ENCODE assay signal across 13 cellular contexts in genomic region chr9:113712053-113712452, GRCh38.
DNase-seq lines count a peak whose midpoint lies in the region; ATAC-seq and TF ChIP-seq lines count a peak whose summit lies in the region.
"Had no signal": no experiment of that assay in that cellular context is flagged by ENCODE, and none has a peak within 500 bp of the region (broad histone marks: within the 10 kb centered on the region; RNA-seq: fewer than 3 reads in every experiment).

No MANE protein-coding gene starts in this region.

- peaks cover 0 to 8% of the 10 kb centered on the region in 2 donors for H3K9me3 ChIP-seq in right atrium auricular region

- H3K4me1 Mint-ChIP-seq in type B pancreatic cell (ENCODE audit: unreplicated experiment), result peaks cover 4% of the 10 kb centered on the region

- DNase-seq in Right ventricle myocardium superior (no peak), right atrium auricular region (ENCODE audit: low spot score) (no peak), fibroblast of pulmonary artery (ENCODE audit: low read depth) (peak; percentile 9), type B pancreatic cell (ENCODE audit: extremely low spot score, unreplicated experiment) (peak; percentile 1), NCI-H510A (lab: John Stamatoyannopoulos, UW) (no peak), NK-92 (lab: John Stamatoyannopoulos, UW; ENCODE audit: unreplicated experiment) (no peak)
- DNase-seq in activated naive CD4-positive, alpha-beta T cell treated with anti-CD3 and anti-CD28 coated beads, Interleukin-2, amount 50 U/mL, for 72 hours (ENCODE audit: low spot score in 2 of 2), result no peak
- DNase-seq: activated T-cell treated with anti-CD3 and anti-CD28 coated beads, Interleukin-2, amount 50 U/mL, for 48 hours; islet precursor cell; SHP77 treated with DMSO at 0.1 percent for 48 hours had no signal

- peaks cover 6% of the 10 kb centered on the region for H3K9me3 Mint-ChIP-seq in type B pancreatic cell
- peaks cover 7% of the 10 kb centered on the region in 2 donors for H3K9me3 Mint-ChIP-seq in activated naive CD4-positive, alpha-beta T cell treated with anti-CD3 and anti-CD28 coated beads, Interleukin-2, amount 50 U/mL, for 72 hours

- peaks cover 3% of the 10 kb centered on the region for H3K36me3 Mint-ChIP-seq in type B pancreatic cell
- H3K36me3 Mint-ChIP-seq in activated naive CD4-positive, alpha-beta T cell treated with anti-CD3 and anti-CD28 coated beads, Interleukin-2, amount 50 U/mL, for 72 hours, result peaks cover 5 to 6% of the 10 kb centered on the region in 2 donors

- no peaks in the 10 kb centered on the region for H3K36me3 ChIP-seq in right atrium auricular region
- H3K36me3 ChIP-seq: esophagus muscularis mucosa had no signal

- intact Hi-C loops in Right ventricle myocardium superior (cut with DNase I), result no loop called here

- TF ChIP-seq CTCF in right atrium auricular region (IDR thresholded peaks at IDR 0.05) (no peak), VCaP (conservative IDR thresholded peaks at IDR 0.05) (no peak), fibroblast of pulmonary artery (IDR thresholded peaks at IDR 0.05; ENCODE audit: low read length, missing control alignments) (no peak), type B pancreatic cell (conservative IDR thresholded peaks at IDR 0.05) (no peak)

- H3K27ac Mint-ChIP-seq in type B pancreatic cell, result no peak overlapping the region
- H3K27ac Mint-ChIP-seq in activated naive CD4-positive, alpha-beta T cell treated with anti-CD3 and anti-CD28 coated beads, Interleukin-2, amount 50 U/mL, for 72 hours, result no peak overlapping the region
- H3K27ac Mint-ChIP-seq: WTC11 had no signal

- H3K4me3 Mint-ChIP-seq in type B pancreatic cell, result no peak overlapping the region
- H3K4me3 Mint-ChIP-seq: WTC11 had no signal

- no peaks in the 10 kb centered on the region for H3K4me1 ChIP-seq in right atrium auricular region
- H3K4me1 ChIP-seq: esophagus muscularis mucosa had no signal

- no peak overlapping the region for H3K27ac ChIP-seq in right atrium auricular region
- peak overlapping the region; percentile 54 for H3K27ac ChIP-seq in VCaP
- H3K27ac ChIP-seq: esophagus muscularis mucosa had no signal

- H3K4me3 ChIP-seq in right atrium auricular region (no peak overlapping the region), fibroblast of pulmonary artery (replicated peaks; ENCODE audit: low read depth, low read length) (no peak overlapping the region)
- H3K4me3 ChIP-seq: esophagus muscularis mucosa had no signal

- no peaks in the 10 kb centered on the region for H3K27me3 ChIP-seq in right atrium auricular region

- H3K27me3 Mint-ChIP-seq in type B pancreatic cell, result peaks cover 28% of the 10 kb centered on the region

- ATAC-seq in Right ventricle myocardium superior (ENCODE audit: poor library complexity), result peak; percentile 79
- ATAC-seq in activated naive CD4-positive, alpha-beta T cell treated with anti-CD3 and anti-CD28 coated beads, Interleukin-2, amount 50 U/mL, for 72 hours, result no peak
- ATAC-seq: WTC11 had no signal

Comparison
In these comparisons a context has a peak if more than half of its experiments do, and no peak if none do; other contexts are left out.
1. DNase-seq: peak in fibroblast of pulmonary artery (single experiment) and type B pancreatic cell (single experiment); none in Right ventricle myocardium superior (single experiment), right atrium auricular region (single experiment), activated naive CD4-positive, alpha-beta T cell treated with anti-CD3 and anti-CD28 coated beads, Interleukin-2, amount 50 U/mL, for 72 hours (0 of 2), NCI-H510A (single experiment) and NK-92 (single experiment).